16 cellular contexts compared by ENCODE assay signal in the genomic region with DNA sequence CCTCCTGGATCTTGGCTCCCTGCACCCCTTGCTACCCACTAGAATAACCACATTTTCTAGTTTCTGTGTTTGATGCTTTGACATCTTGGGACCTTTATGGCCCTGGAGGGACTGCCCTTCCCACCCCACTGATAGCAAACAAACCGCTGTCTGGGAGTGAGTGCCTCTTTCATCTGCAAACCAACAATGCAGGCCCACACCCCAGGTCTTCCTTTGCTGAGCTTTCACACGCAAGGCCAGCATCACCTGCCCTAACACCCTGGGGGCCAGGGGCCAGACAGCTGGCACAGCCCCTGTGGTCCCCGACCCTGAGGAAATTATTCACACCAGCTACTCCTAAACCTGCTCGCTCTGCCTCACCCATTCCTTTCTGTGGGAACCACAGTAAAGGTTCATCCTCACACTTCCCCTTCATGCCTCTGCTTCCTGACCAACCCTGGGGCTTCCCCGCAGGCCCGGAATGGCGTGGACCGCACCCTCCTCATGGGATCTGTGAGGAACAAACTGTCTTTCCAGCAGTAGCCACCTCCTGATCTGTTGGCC. TPM values are rescaled to one million over a fixed set of nuclear protein-coding genes. Genes with fewer than 3 reads are reported as not detected.
DNase-seq lines count a peak whose midpoint lies in the region; ATAC-seq and TF ChIP-seq lines count a peak whose summit lies in the region.
"Had no signal": no experiment of that assay in that cellular context is flagged by ENCODE, and none has a peak within 500 bp of the region (broad histone marks: within the 10 kb centered on the region; RNA-seq: fewer than 3 reads in every experiment).

No MANE protein-coding gene starts in this region.

- ATAC-seq in GM19467 (IDR thresholded peaks at IDR 0.05; ENCODE audit: unreplicated experiment) (peak; percentile 44), HG03175 (IDR thresholded peaks at IDR 0.05; ENCODE audit: unreplicated experiment) (no peak)

- no peaks in the 10 kb centered on the region for H3K9me3 ChIP-seq in colonic mucosa
- H3K9me3 ChIP-seq: ovary had no signal

- intact Hi-C loops in colonic mucosa (cut with DNase I) = no loop called here

- peaks cover 46% of the 10 kb centered on the region for H3K4me1 Mint-ChIP-seq in nephron progenitor cell
- H3K4me1 Mint-ChIP-seq: activated CD4-positive, alpha-beta T cell treated with anti-CD3 and anti-CD28 coated beads for 36 hours had no signal

- no peaks in the 10 kb centered on the region for H3K4me1 ChIP-seq in colonic mucosa

- TF ChIP-seq CTCF in colonic mucosa (IDR thresholded peaks at IDR 0.05) (no peak), nephron progenitor cell (IDR thresholded peaks at IDR 0.05) (no peak)

- H3K4me3 ChIP-seq in colonic mucosa = no peak overlapping the region
- H3K4me3 ChIP-seq: ovary had no signal

- no peaks in the 10 kb centered on the region for H3K36me3 ChIP-seq in colonic mucosa
- H3K36me3 ChIP-seq: ovary had no signal

- H3K27me3 Mint-ChIP-seq in nephron progenitor cell (ENCODE audit: low read depth, poor library complexity) = peaks cover 22% of the 10 kb centered on the region
- H3K27me3 Mint-ChIP-seq: activated CD4-positive, alpha-beta T cell treated with anti-CD3 and anti-CD28 coated beads for 36 hours had no signal

- DNase-seq in CD1c-positive myeloid dendritic cell (ENCODE audit: extremely low spot score) (peak; percentile 74), colonic mucosa (peak; percentile 36), nephron progenitor cell (no peak), NCI-H345 (lab: John Stamatoyannopoulos, UW) (no peak), medulla oblongata (ENCODE audit: extremely low spot score) (no peak), T-helper 1 cell (no peak)
- DNase-seq: activated CD4-positive, alpha-beta T cell treated with anti-CD3 and anti-CD28 coated beads for 36 hours; effector memory CD4-positive, alpha-beta T cell; NCI-H2081 treated with DMSO at 0.1 percent for 48 hours; SW 1271 had no signal

- no peaks in the 10 kb centered on the region for H3K27me3 ChIP-seq in colonic mucosa
- H3K27me3 ChIP-seq: ovary had no signal

- no peaks in the 10 kb centered on the region for H3K36me3 Mint-ChIP-seq in nephron progenitor cell (ENCODE audit: low read depth)

- H3K9ac ChIP-seq in colonic mucosa (ENCODE audit: low read depth in 2 of 2, low read length in 2 of 2) = no peak overlapping the region

- no peak overlapping the region for H3K4me3 Mint-ChIP-seq in nephron progenitor cell
- H3K4me3 Mint-ChIP-seq: activated CD4-positive, alpha-beta T cell treated with anti-CD3 and anti-CD28 coated beads for 36 hours; activated T-helper 1 cell treated with anti-CD3 and anti-CD28 coated beads, Interleukin-12 subunit alpha, Interleukin-12 subunit beta, Interleukin-2, Interleukin-4 antibody, amounts not matched to agents 30 ng/mL and 10 ng/mL and 1 ng/mL, durations not matched to agents 14 hours and 24 hours and 36 hours had no signal

- H3K9me3 Mint-ChIP-seq in nephron progenitor cell = no peaks in the 10 kb centered on the region
- H3K9me3 Mint-ChIP-seq: activated T-helper 1 cell treated with anti-CD3 and anti-CD28 coated beads, Interleukin-12 subunit alpha, Interleukin-12 subunit beta, Interleukin-2, Interleukin-4 antibody, amounts not matched to agents 30 ng/mL and 10 ng/mL and 1 ng/mL, durations not matched to agents 14 hours and 24 hours and 36 hours had no signal

- H3K27ac ChIP-seq in colonic mucosa = no peak overlapping the region
- H3K27ac ChIP-seq: HL-60, ovary had no signal

- peak overlapping the region; percentile 57 for H3K27ac Mint-ChIP-seq in nephron progenitor cell
- H3K27ac Mint-ChIP-seq: activated CD4-positive, alpha-beta T cell treated with anti-CD3 and anti-CD28 coated beads for 36 hours; activated T-helper 1 cell treated with anti-CD3 and anti-CD28 coated beads, Interleukin-12 subunit alpha, Interleukin-12 subunit beta, Interleukin-2, Interleukin-4 antibody, amounts not matched to agents 30 ng/mL and 10 ng/mL and 1 ng/mL, durations not matched to agents 14 hours and 24 hours and 36 hours had no signal

RNA-seq across cellular contexts. Expression of gene SLC2A7, which starts 15.4 kb away (rescaled TPM):
- total RNA-seq in colonic mucosa = not detected
- total RNA-seq: activated CD4-positive, alpha-beta T cell treated with anti-CD3 and anti-CD28 coated beads for 36 hours; activated T-helper 1 cell treated with anti-CD3 and anti-CD28 coated beads, Interleukin-12 subunit alpha, Interleukin-12 subunit beta, Interleukin-2, Interleukin-4 antibody, amounts not matched to agents 30 ng/mL and 10 ng/mL and 1 ng/mL, durations not matched to agents 14 hours and 24 hours and 36 hours; LHCN-M2; ovary had no signal

RNA-seq across cellular contexts. Expression of gene SLC2A5, which starts 58.6 kb away (rescaled TPM):
- 1 to 10 TPM; 1.8 to 4.9 TPM for total RNA-seq in colonic mucosa
- total RNA-seq: activated CD4-positive, alpha-beta T cell treated with anti-CD3 and anti-CD28 coated beads for 36 hours had no signal

Comparison
In these comparisons a context has a peak if more than half of its experiments do, and no peak if none do; other contexts are left out.
1. DNase-seq: peak in CD1c-positive myeloid dendritic cell (single experiment) and colonic mucosa (single experiment); none in nephron progenitor cell (single experiment), NCI-H345 (single experiment), medulla oblongata (single experiment) and T-helper 1 cell (0 of 5).